12 cellular contexts compared by ENCODE assay signal in the genomic region with DNA sequence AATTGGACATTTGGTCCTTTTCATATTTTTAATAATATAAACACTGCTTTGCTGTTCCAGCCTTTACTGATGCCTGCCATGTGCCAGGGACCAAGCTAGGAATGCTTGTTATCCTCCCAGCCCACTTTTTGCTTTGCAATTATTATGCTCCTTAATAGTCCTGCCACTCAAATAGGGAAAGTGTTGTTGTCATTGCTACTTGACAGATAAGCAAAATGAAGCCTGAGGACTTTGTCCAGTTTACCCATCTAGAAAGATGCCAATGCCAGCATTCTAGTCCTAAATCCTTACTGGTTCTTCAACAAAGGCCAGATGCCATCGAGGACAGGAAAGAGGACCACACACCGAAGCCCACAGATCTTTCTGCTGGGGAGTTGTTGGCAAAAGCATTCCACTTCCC.
A peak's percentile ranks its signal among the peaks of the same experiment; 100 is the strongest.
DNase-seq lines count a peak whose midpoint lies in the region; ATAC-seq and TF ChIP-seq lines count a peak whose summit lies in the region.
"Had no signal": no experiment of that assay in that cellular context is flagged by ENCODE, and none has a peak within 500 bp of the region (broad histone marks: within the 10 kb centered on the region; RNA-seq: fewer than 3 reads in every experiment).

No MANE protein-coding gene starts in this region.

- intact Hi-C loops in right cardiac atrium (cut with DNase I) = no loop called here
- intact Hi-C loops in Right ventricle myocardium inferior (cut with DNase I) = no loop called here
- intact Hi-C loops in vagina (cut with DNase I) = loop anchor here (10.0 kb wide), 1 partner anchor 788 kb away; no protein-coding TSS in a partner anchor
- intact Hi-C loops in CD14-positive monocyte (cut with micrococcal nuclease) = no loop called here
- intact Hi-C loops in mucosa of descending colon (cut with DNase I, micrococcal nuclease) = no loop called here

- H3K9ac ChIP-seq in adipocyte (ENCODE audit: low read length) = peak overlapping the region; percentile 68

- WGBS in right cardiac atrium = 63% methylated on average over 2 of the region's 2 CpGs

- H3K36me3 Mint-ChIP-seq in CD14-positive monocyte = no peaks in the 10 kb centered on the region
- H3K36me3 Mint-ChIP-seq: CD8-positive, alpha-beta memory T cell had no signal

- TF ChIP-seq CTCF in vagina (IDR thresholded peaks at IDR 0.05) (no peak), CD14-positive monocyte (IDR thresholded peaks at IDR 0.05) (no peak), mucosa of descending colon (IDR thresholded peaks at IDR 0.05) (no peak)

- H3K4me1 Mint-ChIP-seq in CD14-positive monocyte = no peaks in the 10 kb centered on the region
- H3K4me1 Mint-ChIP-seq: CD8-positive, alpha-beta memory T cell had no signal

- H3K4me3 ChIP-seq in right cardiac atrium (ENCODE audit: low read length) = no peak overlapping the region
- H3K4me3 ChIP-seq in adipocyte (ENCODE audit: low read length) = no peak overlapping the region
- H3K4me3 ChIP-seq in vagina = no peak overlapping the region
- H3K4me3 ChIP-seq in mucosa of descending colon = no peak overlapping the region
- H3K4me3 ChIP-seq: A549 had no signal

- no peak overlapping the region for H3K27ac Mint-ChIP-seq in CD14-positive monocyte
- H3K27ac Mint-ChIP-seq: CD8-positive, alpha-beta memory T cell had no signal

- H3K27ac ChIP-seq in right cardiac atrium (ENCODE audit: low read length) = peak overlapping the region; percentile 68
- H3K27ac ChIP-seq in vagina = peak overlapping the region; percentile 2

- H3K36me3 ChIP-seq in adipocyte (ENCODE audit: control insufficient read depth, insufficient read depth, low read length, severe bottlenecking) (no peaks in the 10 kb centered on the region), vagina (no peaks in the 10 kb centered on the region), mucosa of descending colon (ENCODE audit: low read depth) (no peaks in the 10 kb centered on the region)
- H3K36me3 ChIP-seq: BE2C had no signal

- H3K9me3 Mint-ChIP-seq in CD14-positive monocyte = peaks cover 0 to 2% (median 0%) of the 10 kb centered on the region in 7 donors
- H3K9me3 Mint-ChIP-seq: CD8-positive, alpha-beta memory T cell had no signal

- no peak overlapping the region for H3K4me3 Mint-ChIP-seq in CD14-positive monocyte
- H3K4me3 Mint-ChIP-seq: CD8-positive, alpha-beta memory T cell had no signal

- DNase-seq in right cardiac atrium = no peak
- no peak for DNase-seq in Right ventricle myocardium inferior (ENCODE audit: missing footprints)
- no peak for DNase-seq in adipocyte (ENCODE audit: low read depth)
- DNase-seq in left lobe of liver (ENCODE audit: low spot score) = no peak
- DNase-seq in vagina (ENCODE audit: extremely low spot score in 2 of 2) = peak in 1 of 2 donors; percentile 49
- no peak for DNase-seq in CD14-positive monocyte (ENCODE audit: low spot score)
- DNase-seq in mucosa of descending colon = no peak
- DNase-seq: BE2C; Caco-2; CD8-positive, alpha-beta memory T cell had no signal

- no peak for ATAC-seq in right cardiac atrium
- ATAC-seq in Right ventricle myocardium inferior = no peak
- ATAC-seq in left lobe of liver = peak; percentile 66
- ATAC-seq in mucosa of descending colon = no peak
- ATAC-seq: A549, HCT116 had no signal

- H3K4me1 ChIP-seq in right cardiac atrium (ENCODE audit: control insufficient read depth, insufficient read depth, low read length) = peaks cover 3% of the 10 kb centered on the region
- H3K4me1 ChIP-seq in adipocyte (ENCODE audit: control insufficient read depth, insufficient read depth, low read length) = peaks cover 27% of the 10 kb centered on the region
- peaks cover 7% of the 10 kb centered on the region for H3K4me1 ChIP-seq in vagina
- H3K4me1 ChIP-seq in mucosa of descending colon (ENCODE audit: low read depth) = no peaks in the 10 kb centered on the region
- H3K4me1 ChIP-seq: Caco-2 had no signal

- no peaks in the 10 kb centered on the region for H3K27me3 Mint-ChIP-seq in CD14-positive monocyte (ENCODE audit: low read depth in 3 of 3)

- no peak for TF ChIP-seq POLR2A in vagina (IDR thresholded peaks at IDR 0.05)

- H3K9me3 ChIP-seq in right cardiac atrium (ENCODE audit: control insufficient read depth, low read length) = no peaks in the 10 kb centered on the region
- no peaks in the 10 kb centered on the region for H3K9me3 ChIP-seq in adipocyte (ENCODE audit: control insufficient read depth, low read length)
- no peaks in the 10 kb centered on the region for H3K9me3 ChIP-seq in vagina
- H3K9me3 ChIP-seq in mucosa of descending colon = no peaks in the 10 kb centered on the region
- H3K9me3 ChIP-seq: A549, BE2C, Caco-2 had no signal

- no peaks in the 10 kb centered on the region for H3K27me3 ChIP-seq in right cardiac atrium (ENCODE audit: control insufficient read depth, insufficient read depth)
- no peaks in the 10 kb centered on the region for H3K27me3 ChIP-seq in adipocyte (replicated peaks; ENCODE audit: control insufficient read depth, insufficient read depth, low read length)
- H3K27me3 ChIP-seq in vagina = no peaks in the 10 kb centered on the region
